Comparison of ENCODE assay signal across 8 cellular contexts in genomic region chr11:45146072-45147016, GRCh38. TPM values are rescaled to one million over a fixed set of nuclear protein-coding genes. Genes with fewer than 3 reads are reported as not detected.
A peak's percentile ranks its signal among the peaks of the same experiment; 100 is the strongest.
DNase-seq lines count a peak whose midpoint lies in the region; ATAC-seq and TF ChIP-seq lines count a peak whose summit lies in the region.

PRDM11 (plus strand) TSS chr11:45146639; CDS start chr11:45181767, 35,128 bp downstream.

- peaks cover 3% of the 10 kb centered on the region; the same call in 1 of the 2 replicates for H3K36me3 ChIP-seq in HUES6 (ENCODE audit: control insufficient read depth, insufficient read depth, low read length)

- peaks cover 5% of the 10 kb centered on the region; the same call in 1 of the 2 replicates for H3K4me1 ChIP-seq in HUES6 (ENCODE audit: control insufficient read depth, insufficient read depth, low read length)

- H3K4me3 ChIP-seq in HUES6 (ENCODE audit: low read depth, low read length), result peak within 1 kb of the TSS; percentile 88
- peak within 1 kb of the TSS; percentile 82 for H3K4me3 ChIP-seq in iPS-18c (ENCODE audit: insufficient read depth, low read depth, low read length)
- H3K4me3 ChIP-seq in skeletal muscle cell (ENCODE audit: low read depth, low read length), result peak within 1 kb of the TSS; percentile 74

- peak within 1 kb of the TSS; percentile 83 for H3K27ac ChIP-seq in HUES6 (ENCODE audit: low read depth, low read length)

- H3K27me3 Mint-ChIP-seq in T-helper 1 cell treated with Interleukin-12 subunit alpha and Interleukin-12 subunit beta and Interleukin-4 antibody, amounts not matched to agents 30 μg/mL and 1 μg/mL, for 36 hours (ENCODE audit: low read depth), result peaks cover 41% of the 10 kb centered on the region
- peaks cover 5% of the 10 kb centered on the region for H3K27me3 Mint-ChIP-seq in MCF 10A (ENCODE audit: insufficient read depth, unreplicated experiment)

- H3K27me3 ChIP-seq in HUES6 (ENCODE audit: control insufficient read depth, insufficient read depth, low read length), result peaks cover 46% of the 10 kb centered on the region

- H3K4me1 Mint-ChIP-seq in T-helper 1 cell treated with Interleukin-12 subunit alpha and Interleukin-12 subunit beta and Interleukin-4 antibody, amounts not matched to agents 30 μg/mL and 1 μg/mL, for 36 hours (ENCODE audit: low read depth), result peaks cover 19% of the 10 kb centered on the region
- peaks cover 11% of the 10 kb centered on the region for H3K4me1 Mint-ChIP-seq in MCF 10A (ENCODE audit: insufficient read depth, unreplicated experiment)

- intact Hi-C loops in MCF 10A (cut with micrococcal nuclease), result loop anchor here (1.0 kb wide), 1 partner anchor 35 kb away; no protein-coding TSS in a partner anchor

- POLR2A ChIA-PET in MCF 10A (lab: Yijun Ruan, JAX), result interaction anchor here (1.0 kb wide), 1 partner anchor 12 kb away, joined by 6 read pairs; no protein-coding TSS in a partner anchor

- peak; percentile 35 for ATAC-seq in GM21529 (IDR thresholded peaks at IDR 0.05; ENCODE audit: unreplicated experiment)

- TF ChIP-seq CTCF in MCF 10A (IDR thresholded peaks at IDR 0.05; ENCODE audit: unreplicated experiment), result no peak

- H3K36me3 Mint-ChIP-seq in T-helper 1 cell treated with Interleukin-12 subunit alpha and Interleukin-12 subunit beta and Interleukin-4 antibody, amounts not matched to agents 30 μg/mL and 1 μg/mL, for 36 hours (ENCODE audit: low read depth), result peaks cover 3% of the 10 kb centered on the region
- no peaks in the 10 kb centered on the region for H3K36me3 Mint-ChIP-seq in MCF 10A (ENCODE audit: insufficient read depth, unreplicated experiment)

- H3K4me3 Mint-ChIP-seq in T-helper 1 cell treated with Interleukin-12 subunit alpha and Interleukin-12 subunit beta and Interleukin-4 antibody, amounts not matched to agents 30 μg/mL and 1 μg/mL, for 36 hours, result peak within 1 kb of the TSS; percentile 81
- peak within 1 kb of the TSS; percentile 85 for H3K4me3 Mint-ChIP-seq in MCF 10A (ENCODE audit: unreplicated experiment)

- H3K27ac Mint-ChIP-seq in T-helper 1 cell treated with Interleukin-12 subunit alpha and Interleukin-12 subunit beta and Interleukin-4 antibody, amounts not matched to agents 30 μg/mL and 1 μg/mL, for 36 hours, result peak within 1 kb of the TSS; percentile 50
- H3K27ac Mint-ChIP-seq in MCF 10A (ENCODE audit: low read depth, unreplicated experiment), result peak within 1 kb of the TSS; percentile 96

- CTCF ChIA-PET in MCF 10A (lab: Yijun Ruan, JAX), result no interaction called here

- DNase-seq in GM03348 (ENCODE audit: low spot score), result peak; percentile 93
- DNase-seq in MCF 10A (ENCODE audit: unreplicated experiment), result peak; percentile 72
- DNase-seq in skeletal muscle cell (ENCODE audit: low read depth), result no peak
- no peak for DNase-seq in NCI-H510A treated with DMSO at 0.1 percent for 48 hours (lab: John Stamatoyannopoulos, UW)

- TSS peak; percentile 92 for BruUV-seq in MCF 10A (replicated peaks; lab: Mats Ljungman, UMichigan)

- H3K9me3 Mint-ChIP-seq in T-helper 1 cell treated with Interleukin-12 subunit alpha and Interleukin-12 subunit beta and Interleukin-4 antibody, amounts not matched to agents 30 μg/mL and 1 μg/mL, for 36 hours, result no peaks in the 10 kb centered on the region
- H3K9me3 Mint-ChIP-seq in MCF 10A (ENCODE audit: unreplicated experiment), result no peaks in the 10 kb centered on the region

- H3K9me3 ChIP-seq in HUES6 (ENCODE audit: control insufficient read depth, insufficient read depth, low read depth, low read length) (peaks cover 6% of the 10 kb centered on the region), iPS-18c (ENCODE audit: control insufficient read depth, insufficient read depth, low read length) (peaks cover 2% of the 10 kb centered on the region)

- H3K9ac ChIP-seq in HUES6 (ENCODE audit: low read length), result peak within 1 kb of the TSS; percentile 73

RNA-seq across cellular contexts. Expression of gene PRDM11, which starts in this region (rescaled TPM):
- 4.0 and 4.9 TPM in 2 replicates for total RNA-seq in MCF 10A (2022)

Comparison
In these comparisons a context has a peak if more than half of its experiments do, and no peak if none do; other contexts are left out.
1. DNase-seq: peak in GM03348 (single experiment) and MCF 10A (single experiment); none in skeletal muscle cell (single experiment) and NCI-H510A treated with DMSO at 0.1 percent for 48 hours (single experiment).
2. Peak in every context shown above with its lines, with median percentiles within 50 percentile points of each other: H3K4me3 ChIP-seq.